Comparison of ENCODE assay signal across 8 cellular contexts in the genomic region with DNA sequence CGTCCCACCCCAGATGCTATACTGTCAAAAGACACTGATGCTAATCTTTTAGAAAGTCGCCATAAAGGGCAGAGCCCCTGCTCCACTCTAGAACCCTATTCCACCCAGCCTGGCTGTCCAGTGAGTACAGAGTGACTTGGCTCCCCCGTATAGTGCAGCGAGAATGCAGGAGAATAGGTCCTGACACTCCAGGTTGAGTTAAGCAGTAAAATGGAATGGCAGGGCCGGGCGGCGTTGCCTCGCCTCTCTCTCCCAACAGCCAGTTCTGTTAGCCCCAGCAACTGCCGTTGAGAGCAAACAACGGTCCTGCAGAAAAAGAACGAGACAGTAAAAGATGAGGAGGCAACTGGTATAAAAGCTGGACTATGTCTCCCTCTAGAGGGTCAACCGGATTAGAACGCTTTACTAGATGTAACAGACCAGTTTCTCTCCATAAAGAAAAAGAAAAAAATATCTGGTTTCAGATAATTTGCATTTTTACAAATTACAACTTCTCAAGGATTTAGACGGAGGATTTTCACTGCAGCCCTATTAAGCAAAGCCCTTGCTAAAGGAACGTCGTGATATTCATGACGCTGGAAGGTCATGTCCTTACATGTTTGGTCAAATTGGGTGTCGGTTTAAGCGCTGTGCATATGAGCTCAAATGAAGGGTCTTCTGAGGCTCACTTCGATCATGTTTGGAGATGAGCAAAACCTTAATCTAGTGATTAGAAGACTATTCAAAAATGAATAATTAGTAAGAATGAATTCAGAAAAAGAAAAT.
DNase-seq lines count a peak whose midpoint lies in the region; ATAC-seq, FAIRE-seq and TF ChIP-seq lines count a peak whose summit lies in the region.

No MANE protein-coding gene starts in this region.

- H4K8ac ChIP-seq in neuronal stem cell (ENCODE audit: low read depth, low read length): no peak overlapping the region

- no peak overlapping the region for H2BK5ac ChIP-seq in neuronal stem cell (ENCODE audit: low read length)

- H2BK120ac ChIP-seq in neuronal stem cell (ENCODE audit: low read depth, low read length): no peak overlapping the region

- no peak for TF ChIP-seq EP300 in gastroesophageal sphincter (IDR thresholded peaks at IDR 0.05)

- H3K18ac ChIP-seq in neuronal stem cell (ENCODE audit: low read length): no peak overlapping the region

- H2AFZ ChIP-seq in neuronal stem cell (ENCODE audit: low read length): peak overlapping the region; percentile 89

- H4K91ac ChIP-seq in neuronal stem cell (ENCODE audit: low read depth, low read length, poor library complexity): no peak overlapping the region

- intact Hi-C loops in Panc1 (cut with micrococcal nuclease; ENCODE audit: unreplicated experiment): loop anchor here (10.0 kb wide), 1 partner anchor 168 kb away; no protein-coding TSS in a partner anchor

- TF ChIP-seq CTCF in Panc1 (IDR thresholded peaks at IDR 0.05): peak; percentile 76
- TF ChIP-seq CTCF in gastroesophageal sphincter (IDR thresholded peaks at IDR 0.05): peak; percentile 37 to 74 (median 54)

- H3K79me1 ChIP-seq in neuronal stem cell (ENCODE audit: low read depth, low read length): no peaks in the 10 kb centered on the region

- TF ChIP-seq POLR2A in gastroesophageal sphincter (IDR thresholded peaks at IDR 0.05): no peak

- H3K4me3 ChIP-seq in H7 (ENCODE audit: insufficient read depth, low read depth, low read length): peak overlapping the region; percentile 51
- peak overlapping the region; percentile 27 to 64 for H3K4me3 ChIP-seq in Panc1 (ENCODE audit: low read depth in 2 of 2, low read length in 2 of 2)
- peak overlapping the region; percentile 15 to 45 for H3K4me3 ChIP-seq in gastroesophageal sphincter
- peak overlapping the region; percentile 32 to 77 for H3K4me3 ChIP-seq in neuronal stem cell (ENCODE audit: low read length in 2 of 2)

- BruUV-seq in Panc1 (replicated peaks; lab: Mats Ljungman, UMichigan): no TSS peak

- ATAC-seq in Panc1 (peak; percentile 96), gastroesophageal sphincter (peak; percentile 81)

- no peak overlapping the region for H3K9ac ChIP-seq in neuronal stem cell (ENCODE audit: low read depth, low read length, poor library complexity)

- H3K36me3 ChIP-seq in H7 (replicated peaks; ENCODE audit: control insufficient read depth, insufficient read depth, low read length) (no peaks in the 10 kb centered on the region), Panc1 (ENCODE audit: control insufficient read depth, insufficient read depth, low read length) (no peaks in the 10 kb centered on the region), gastroesophageal sphincter (no peaks in the 10 kb centered on the region), neuronal stem cell (replicated peaks in 1 of 2; ENCODE audit: control insufficient read depth in 2 of 2, insufficient read depth in 2 of 2, low read length in 2 of 2) (no peaks in the 10 kb centered on the region)

- H2BK12ac ChIP-seq in neuronal stem cell (ENCODE audit: low read length): no peak overlapping the region

- H3K4me1 ChIP-seq in Panc1 (ENCODE audit: control insufficient read depth, insufficient read depth, low read length): peaks cover 3% of the 10 kb centered on the region; the same call in 1 of the 2 replicates
- H3K4me1 ChIP-seq in gastroesophageal sphincter: peaks cover 3 to 27% (median 20%) of the 10 kb centered on the region in 3 donors
- peaks cover 4 to 10% of the 10 kb centered on the region in 2 donors for H3K4me1 ChIP-seq in neuronal stem cell (ENCODE audit: control insufficient read depth in 2 of 2, insufficient read depth in 1 of 2, low read depth in 1 of 2, low read length in 2 of 2)

- CTCF ChIA-PET in Panc1 (lab: Charles Lee): interaction anchor here (0.6 kb wide), 2 partner anchors 729 to 871 kb away, joined by 3 to 6 read pairs; no protein-coding TSS in a partner anchor

- FAIRE-seq in urothelium cell line (lab: Jason Lieb, UNC): no peak

- H3K9me3 ChIP-seq in Panc1 (ENCODE audit: control insufficient read depth, insufficient read depth, low read depth, low read length) (no peaks in the 10 kb centered on the region), gastroesophageal sphincter (no peaks in the 10 kb centered on the region), neuronal stem cell (replicated peaks in 1 of 2; ENCODE audit: control insufficient read depth in 2 of 2, insufficient read depth in 1 of 2, low read depth in 1 of 2, low read length in 2 of 2) (no peaks in the 10 kb centered on the region)

- H2BK15ac ChIP-seq in neuronal stem cell (ENCODE audit: low read length): no peak overlapping the region

- POLR2A ChIA-PET in Panc1 (lab: Charles Lee): no interaction called here

- peak; percentile 88 for DNase-seq in GM03348 (ENCODE audit: low spot score)
- peak; percentile 69 for DNase-seq in H7
- peak; percentile 94 to 95 for DNase-seq in Kasumi-1 (lab: John Stamatoyannopoulos, UW)
- peak; percentile 32 for DNase-seq in Panc1 (ENCODE audit: low read depth, low spot score)
- DNase-seq in activated naive CD4-positive, alpha-beta T cell treated with Interleukin-2 at 50 U/mL for 16 hours: peak; percentile 35
- peak; percentile 83 for DNase-seq in neuronal stem cell (ENCODE audit: low spot score)
- DNase-seq in urothelium cell line (ENCODE audit: low spot score): peak; percentile 70

- in situ Hi-C loops in Panc1 (cut with HindIII; ENCODE audit: low pct_unique_long_range_greater_than_20kb, low sequenced_read_pairs): no loop called here

- H3K27me3 ChIP-seq in H7 (ENCODE audit: control insufficient read depth, insufficient read depth, low read length) (peaks cover 32% of the 10 kb centered on the region), Panc1 (ENCODE audit: control insufficient read depth, insufficient read depth, low read length) (peaks cover 10% of the 10 kb centered on the region), gastroesophageal sphincter (peaks cover 29% of the 10 kb centered on the region), neuronal stem cell (ENCODE audit: control insufficient read depth in 3 of 3, insufficient read depth in 3 of 3, low read depth in 1 of 3, low read length in 3 of 3) (peaks cover 3 to 48% (median 26%) of the 10 kb centered on the region in 3 experiments)

- H2AK5ac ChIP-seq in neuronal stem cell (ENCODE audit: low read depth, low read length): no peak overlapping the region

- H3K14ac ChIP-seq in neuronal stem cell (ENCODE audit: low read length): no peak overlapping the region

- peak overlapping the region; percentile 95 for H3K4me2 ChIP-seq in neuronal stem cell (ENCODE audit: insufficient read depth, low read length, poor library complexity, severe bottlenecking)

- H3K27ac ChIP-seq in Panc1 (ENCODE audit: low read length) (no peak overlapping the region), gastroesophageal sphincter (no peak overlapping the region), neuronal stem cell (replicated peaks; ENCODE audit: low read length) (no peak overlapping the region)

- 10 to 14% methylated on average over 10 to 17 of the region's 20 CpGs for WGBS in gastroesophageal sphincter (ENCODE audit: low coverage in 1 of 2), 2 donors
- WGBS in neuronal stem cell (ENCODE audit: extremely low coverage in 2 of 2, insufficient read length in 2 of 2, insufficient replicate concordance in 1 of 2), 2 donors: no CpG with 5 or more reads among the region's 20 CpGs

- H3K4ac ChIP-seq in neuronal stem cell (ENCODE audit: low read length): no peak overlapping the region

- H3K23ac ChIP-seq in neuronal stem cell (ENCODE audit: low read depth, low read length, poor library complexity): no peak overlapping the region

Comparison
In these comparisons a context has a peak if more than half of its experiments do, and no peak if none do; other contexts are left out.
1. DNase-seq: peak in every context shown above with its lines; median percentile 94 in Kasumi-1; 88 in GM03348; 83 in neuronal stem cell; 70 in urothelium cell line; 69 in H7; 35 in activated naive CD4-positive, alpha-beta T cell treated with Interleukin-2 at 50 U/mL for 16 hours; 32 in Panc1.